ENCODE assay signal across 2 cellular contexts in genomic region chr11:45802531-45803317, GRCh38.
TF ChIP-seq lines count a peak whose summit lies in the region.

No MANE protein-coding gene starts in this region.

TF ChIP-seq in liver, 16 proteins besides CTCF, POLR2A, EP300 and RAD21:
- no peak for TF ChIP-seq NR2F2 (IDR thresholded peaks at IDR 0.05)

TF ChIP-seq in HepG2, 621 proteins besides CTCF, POLR2A, EP300 and RAD21:
- TF ChIP-seq ZNF256 (CRISPR knock-in tag; conservative IDR thresholded peaks at IDR 0.05) (no peak), ZNF550 (CRISPR knock-in tag; IDR thresholded peaks at IDR 0.05; ENCODE audit: borderline replicate concordance) (no peak), TEAD3 (CRISPR knock-in tag; optimal IDR thresholded peaks at IDR 0.05; ENCODE audit: borderline replicate concordance) (no peak), ZNF326 (CRISPR knock-in tag; IDR thresholded peaks at IDR 0.05; ENCODE audit: borderline replicate concordance) (no peak), CREB1 (IDR thresholded peaks at IDR 0.05) (no peak), CREB1 (CRISPR knock-in tag; IDR thresholded peaks at IDR 0.05) (no peak), ZNF430 (CRISPR knock-in tag; IDR thresholded peaks at IDR 0.05) (no peak)
- TF ChIP-seq, protein P1, sequence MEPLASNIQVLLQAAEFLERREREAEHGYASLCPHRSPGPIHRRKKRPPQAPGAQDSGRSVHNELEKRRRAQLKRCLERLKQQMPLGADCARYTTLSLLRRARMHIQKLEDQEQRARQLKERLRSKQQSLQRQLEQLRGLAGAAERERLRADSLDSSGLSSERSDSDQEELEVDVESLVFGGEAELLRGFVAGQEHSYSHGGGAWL (CRISPR knock-in tag; IDR thresholded peaks at IDR 0.05): no peak
